In the genomic region with DNA sequence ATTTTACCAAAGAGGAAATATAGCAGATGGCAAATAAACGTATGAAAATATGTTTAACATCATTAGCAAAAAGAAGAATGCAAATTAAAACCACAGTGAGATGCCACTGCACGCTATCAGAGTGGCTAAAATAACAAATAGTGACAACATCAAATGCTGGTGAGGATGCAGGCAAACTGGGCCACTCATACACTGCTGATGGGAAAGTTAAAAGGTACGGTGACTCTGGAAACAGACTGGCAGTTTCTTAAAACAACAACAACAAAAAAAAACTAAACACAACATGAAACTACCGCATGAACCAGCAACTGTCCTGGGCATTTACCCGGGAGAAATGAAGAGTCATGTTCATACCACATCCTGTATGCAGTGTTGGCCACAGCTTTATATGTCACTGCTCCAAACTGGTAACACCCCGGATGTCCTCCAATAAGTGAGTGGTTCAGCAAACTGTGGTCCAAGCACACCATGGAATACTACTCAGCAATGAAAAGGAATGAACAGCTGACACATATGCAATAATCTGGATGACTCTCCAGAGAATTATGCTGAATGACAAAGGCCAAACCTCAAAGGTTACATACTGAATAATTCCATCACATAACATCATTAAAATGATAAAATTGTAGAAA, we compare ENCODE assay signal across 11 cellular contexts. TPM values are rescaled to one million over a fixed set of nuclear protein-coding genes. Genes with fewer than 3 reads are reported as not detected.
DNase-seq lines count a peak whose midpoint lies in the region; ATAC-seq, FAIRE-seq and TF ChIP-seq lines count a peak whose summit lies in the region.
"Had no signal": no experiment of that assay in that cellular context is flagged by ENCODE, and none has a peak within 500 bp of the region (broad histone marks: within the 10 kb centered on the region; RNA-seq: fewer than 3 reads in every experiment).

No MANE protein-coding gene starts in this region.

- H3K27me3 ChIP-seq in liver (ENCODE audit: control insufficient read depth in 4 of 4, insufficient read depth in 4 of 4, low read length in 3 of 4) (no peaks in the 10 kb centered on the region), HepG2 (ENCODE audit: control insufficient read depth in 1 of 2, insufficient read depth in 2 of 2, low read length in 2 of 2) (no peaks in the 10 kb centered on the region), ascending aorta (no peaks in the 10 kb centered on the region)

- no peak overlapping the region for H3K9ac ChIP-seq in liver (ENCODE audit: low read depth in 1 of 2, low read length in 2 of 2)
- H3K9ac ChIP-seq in HepG2 (ENCODE audit: insufficient read depth, low read depth, low read length) = no peak overlapping the region

- H3K9me3 ChIP-seq in liver (ENCODE audit: control insufficient read depth in 4 of 4, low read length in 3 of 4) (no peaks in the 10 kb centered on the region), HepG2 (ENCODE audit: low read length) (no peaks in the 10 kb centered on the region), ascending aorta (no peaks in the 10 kb centered on the region)

- no TSS peak for BruUV-seq in HepG2 (replicated peaks; lab: Mats Ljungman, UMichigan)

- WGBS in liver = 84% methylated on average over 6 of the region's 6 CpGs
- 98% methylated on average over 6 of the region's 6 CpGs for WGBS in HepG2 (ENCODE audit: low lambda C conversion rate)

- H4K20me1 ChIP-seq in HepG2 (ENCODE audit: insufficient read depth, low read length) = peaks cover 7% of the 10 kb centered on the region; the same call in 1 of the 2 replicates

- TF ChIP-seq POLR2A in HepG2 (IDR thresholded peaks at IDR 0.05; ENCODE audit: insufficient read depth in 1 of 2, low read depth in 2 of 2, low read length in 2 of 2) = no peak

- in situ Hi-C loops in HepG2 (cut with HindIII; ENCODE audit: extremely low pct_ligation_motif_present, low pct_unique_long_range_greater_than_20kb) = no loop called here

- TF ChIP-seq EP300 in HepG2 (IDR thresholded peaks at IDR 0.05; ENCODE audit: low read depth in 2 of 2, low read length in 2 of 2) = no peak
- no peak for TF ChIP-seq EP300 in HepG2 (CRISPR knock-in tag; IDR thresholded peaks at IDR 0.05; ENCODE audit: borderline replicate concordance)

- H3K4me1 ChIP-seq in liver (ENCODE audit: control insufficient read depth in 4 of 4, insufficient read depth in 4 of 4, low read length in 3 of 4) = peaks cover 4 to 26% (median 14%) of the 10 kb centered on the region in 4 donors
- peaks cover 37% of the 10 kb centered on the region for H3K4me1 ChIP-seq in HepG2 (ENCODE audit: insufficient read depth, low read length)
- peaks cover 5 to 9% of the 10 kb centered on the region in 2 donors for H3K4me1 ChIP-seq in ascending aorta

- H3K9me3 Mint-ChIP-seq in stimulated activated naive CD8-positive, alpha-beta T cell treated with anti-CD3 and anti-CD28 coated beads, Interleukin-15, Interleukin-2, amounts not matched to agents 100 ng/mL and 50 ng/mL, for 24 hours = no peaks in the 10 kb centered on the region

- ATAC-seq in HepG2 = no peak
- peak; percentile 52 for ATAC-seq in HG03354 (IDR thresholded peaks at IDR 0.05; ENCODE audit: poor library complexity, severe bottlenecking, unreplicated experiment)
- no peak for ATAC-seq in HG02870 (IDR thresholded peaks at IDR 0.05; ENCODE audit: unreplicated experiment)
- ATAC-seq in GM18511 (IDR thresholded peaks at IDR 0.05; ENCODE audit: unreplicated experiment) = no peak

- no peak for DNase-seq in HepG2 (ENCODE audit: low spot score)
- peak; percentile 30 for DNase-seq in activated gamma-delta T cell treated with anti-CD3 and anti-CD28 coated beads, Interleukin-2, amount 50 U/mL, for 16 hours (ENCODE audit: low read depth)
- no peak for DNase-seq in ascending aorta (ENCODE audit: low spot score in 2 of 2)
- DNase-seq: DMS53 had no signal

- H3K4me3 Mint-ChIP-seq in stimulated activated naive CD8-positive, alpha-beta T cell treated with anti-CD3 and anti-CD28 coated beads, Interleukin-15, Interleukin-2, amounts not matched to agents 100 ng/mL and 50 ng/mL, for 24 hours = peak overlapping the region; percentile 41

- H3K36me3 ChIP-seq in liver (ENCODE audit: control insufficient read depth in 4 of 4, insufficient read depth in 3 of 4, low read depth in 1 of 4, low read length in 3 of 4) (no peaks in the 10 kb centered on the region), HepG2 (replicated peaks in 1 of 2; ENCODE audit: control insufficient read depth in 1 of 2, insufficient read depth in 2 of 2, low read length in 2 of 2) (peaks cover 0 to 5% of the 10 kb centered on the region in 2 experiments; a peak in 3 of 5 replicates), ascending aorta (no peaks in the 10 kb centered on the region)

- H3K27me3 Mint-ChIP-seq in stimulated activated naive CD8-positive, alpha-beta T cell treated with anti-CD3 and anti-CD28 coated beads, Interleukin-15, Interleukin-2, amounts not matched to agents 100 ng/mL and 50 ng/mL, for 24 hours = no peaks in the 10 kb centered on the region

- no peak for FAIRE-seq in HepG2 (lab: Jason Lieb, UNC)

- POLR2A ChIA-PET in HepG2 (lab: Yijun Ruan, JAX) = no interaction called here

- no peak overlapping the region for H2AFZ ChIP-seq in HepG2 (ENCODE audit: low read length)

- intact Hi-C loops in HepG2 (cut with micrococcal nuclease; ENCODE audit: unreplicated experiment) = loop anchor here (10.0 kb wide), 1 partner anchor 45 kb away; a partner anchor contains a TSS
- intact Hi-C loops in ascending aorta (cut with DNase I) = no loop called here

- H3K27ac ChIP-seq in liver (ENCODE audit: low read depth in 1 of 2, low read length in 2 of 2) (peak overlapping the region; percentile 2 to 18), HepG2 (ENCODE audit: extremely low read length, insufficient read depth, low read length) (no peak overlapping the region), ascending aorta (no peak overlapping the region)

- CTCF ChIA-PET in HepG2 (lab: Yijun Ruan, JAX; ENCODE audit: low intra/inter-chr PET ratio, low total read pairs) = no interaction called here

- peaks cover 60% of the 10 kb centered on the region for H3K4me1 Mint-ChIP-seq in stimulated activated naive CD8-positive, alpha-beta T cell treated with anti-CD3 and anti-CD28 coated beads, Interleukin-15, Interleukin-2, amounts not matched to agents 100 ng/mL and 50 ng/mL, for 24 hours (ENCODE audit: low read depth)

- H3K4me2 ChIP-seq in HepG2 (ENCODE audit: low read depth, low read length) = no peak overlapping the region

- TF ChIP-seq RAD21 in liver (IDR thresholded peaks at IDR 0.05) (no peak), HepG2 (CRISPR knock-in tag; IDR thresholded peaks at IDR 0.05) (no peak)

- H3K27ac Mint-ChIP-seq in stimulated activated naive CD8-positive, alpha-beta T cell treated with anti-CD3 and anti-CD28 coated beads, Interleukin-15, Interleukin-2, amounts not matched to agents 100 ng/mL and 50 ng/mL, for 24 hours = peak overlapping the region; percentile 89

- TF ChIP-seq CTCF in liver (IDR thresholded peaks at IDR 0.05; ENCODE audit: low read depth, low read length, missing input control) = no peak
- TF ChIP-seq CTCF in HepG2 (CRISPR knock-in tag; IDR thresholded peaks at IDR 0.05) = no peak
- no peak for TF ChIP-seq CTCF in ascending aorta (IDR thresholded peaks at IDR 0.05)

- no peak overlapping the region for H3K4me3 ChIP-seq in liver (ENCODE audit: low read depth in 1 of 3, low read length in 3 of 3)
- H3K4me3 ChIP-seq in HepG2 (replicated peaks in 1 of 3; ENCODE audit: insufficient read depth in 1 of 3, low read depth in 2 of 3, low read length in 3 of 3) = no peak overlapping the region
- no peak overlapping the region for H3K4me3 ChIP-seq in ascending aorta

- peaks cover 16% of the 10 kb centered on the region for H3K36me3 Mint-ChIP-seq in stimulated activated naive CD8-positive, alpha-beta T cell treated with anti-CD3 and anti-CD28 coated beads, Interleukin-15, Interleukin-2, amounts not matched to agents 100 ng/mL and 50 ng/mL, for 24 hours (ENCODE audit: low read depth)

- H3K79me2 ChIP-seq in HepG2 (ENCODE audit: insufficient read depth, low read length) = peaks cover 83% of the 10 kb centered on the region

RNA-seq across cellular contexts. Expression of a gene that starts 22.3 kb away (rescaled TPM):
- total RNA-seq in liver = 10 to 100 TPM in 1 of 2 donors, 1 to 10 TPM in 1; 8.4 to 14.0 TPM
- 10 to 100 TPM in 1 of 2 donors, 1 to 10 TPM in 1; 5.3 to 10.2 TPM for polyA plus RNA-seq in liver
- total RNA-seq in HepG2 (2016; rRNA removed; fragmentation: Illumina TruSeq; extraction: Trizol) = 7.0 and 8.6 TPM in 2 replicates
- total RNA-seq in HepG2 (2016; cell fraction: cytosol; rRNA removed; fragmentation: Illumina TruSeq; extraction: Trizol; ENCODE audit: low read depth) = 3.7 and 4.1 TPM in 2 replicates
- 8.4 and 8.7 TPM in 2 replicates for total RNA-seq in HepG2 (2016; cell fraction: insoluble cytoplasmic fraction; rRNA removed; fragmentation: Illumina TruSeq; extraction: Trizol)
- 5.5 and 7.2 TPM in 2 replicates for total RNA-seq in HepG2 (2016; cell fraction: membrane; rRNA removed; fragmentation: Illumina TruSeq; extraction: Trizol)
- total RNA-seq in HepG2 (2016; cell fraction: nucleus; rRNA removed; fragmentation: Illumina TruSeq; extraction: Trizol) = 16.1 and 18.4 TPM in 2 replicates
- 14.0 and 16.5 TPM in 2 replicates for polyA plus RNA-seq in HepG2 (2011; rRNA removed)
- polyA plus RNA-seq in HepG2 (2011; cell fraction: cytosol; rRNA removed) = 8.2 and 8.5 TPM in 2 replicates
- 28.2 and 31.7 TPM in 2 replicates for polyA plus RNA-seq in HepG2 (2011; cell fraction: nucleus; rRNA removed)
- 23.7 and 24.6 TPM in 2 replicates for polyA plus RNA-seq in HepG2 (2012)
- 2.8 TPM in 2 replicates for polyA plus RNA-seq in HepG2 (2016; cell fraction: cytosol; fragmentation: Illumina TruSeq; extraction: Trizol; ENCODE audit: low read depth)
- polyA plus RNA-seq in HepG2 (2016; cell fraction: insoluble cytoplasmic fraction; fragmentation: Illumina TruSeq; extraction: Trizol; ENCODE audit: low read depth) = 18.3 and 21.1 TPM in 2 replicates
- polyA plus RNA-seq in HepG2 (2016; cell fraction: membrane; fragmentation: Illumina TruSeq; extraction: Trizol; ENCODE audit: low read depth) = 3.9 and 5.1 TPM in 2 replicates
- 25.3 and 31.3 TPM in 2 replicates for polyA plus RNA-seq in HepG2 (2016; cell fraction: nucleus; fragmentation: Illumina TruSeq; extraction: Trizol; ENCODE audit: insufficient read depth, low read depth)
- polyA minus RNA-seq in HepG2 (2011; rRNA and poly(A)+ RNA removed; ENCODE audit: low replicate concordance) = 22.5 and 23.7 TPM in 2 replicates
- polyA minus RNA-seq in HepG2 (2011; cell fraction: cytosol; rRNA and poly(A)+ RNA removed) = 13.0 and 19.8 TPM in 2 replicates
- polyA minus RNA-seq in HepG2 (2011; cell fraction: nucleus; rRNA and poly(A)+ RNA removed) = 31.8 and 42.8 TPM in 2 replicates
- 52.4 TPM for total RNA-seq in ascending aorta

RNA-seq across cellular contexts. Expression of a gene that starts 46.5 kb away (rescaled TPM):
- total RNA-seq in liver (under 1 TPM in 1 of 2 donors, not detected in 1; 0.08 TPM), HepG2 (2016; rRNA removed; fragmentation: Illumina TruSeq; extraction: Trizol) (not detected in 2 replicates), ascending aorta (not detected)
- polyA plus RNA-seq in liver (under 1 TPM in 1 of 2 donors, not detected in 1; 0.05 TPM), HepG2 (2011; rRNA removed) (not detected in 2 replicates)
- not detected in 2 replicates for total RNA-seq in HepG2 (2016; cell fraction: cytosol; rRNA removed; fragmentation: Illumina TruSeq; extraction: Trizol; ENCODE audit: low read depth)
- not detected in 2 replicates for total RNA-seq in HepG2 (2016; cell fraction: insoluble cytoplasmic fraction; rRNA removed; fragmentation: Illumina TruSeq; extraction: Trizol)
- not detected in 2 replicates for total RNA-seq in HepG2 (2016; cell fraction: membrane; rRNA removed; fragmentation: Illumina TruSeq; extraction: Trizol)
- total RNA-seq in HepG2 (2016; cell fraction: nucleus; rRNA removed; fragmentation: Illumina TruSeq; extraction: Trizol) = not detected in 2 replicates
- not detected in 2 replicates for polyA plus RNA-seq in HepG2 (2011; cell fraction: cytosol; rRNA removed)
- not detected in 2 replicates for polyA plus RNA-seq in HepG2 (2011; cell fraction: nucleus; rRNA removed)
- 0.16 TPM in 1 of 2 replicates, not detected in the other for polyA plus RNA-seq in HepG2 (2012)
- not detected in 2 replicates for polyA plus RNA-seq in HepG2 (2016; cell fraction: cytosol; fragmentation: Illumina TruSeq; extraction: Trizol; ENCODE audit: low read depth)
- polyA plus RNA-seq in HepG2 (2016; cell fraction: insoluble cytoplasmic fraction; fragmentation: Illumina TruSeq; extraction: Trizol; ENCODE audit: low read depth) = not detected in 2 replicates
- polyA plus RNA-seq in HepG2 (2016; cell fraction: membrane; fragmentation: Illumina TruSeq; extraction: Trizol; ENCODE audit: low read depth) = not detected in 2 replicates
- not detected in 2 replicates for polyA plus RNA-seq in HepG2 (2016; cell fraction: nucleus; fragmentation: Illumina TruSeq; extraction: Trizol; ENCODE audit: insufficient read depth, low read depth)
- polyA minus RNA-seq in HepG2 (2011; rRNA and poly(A)+ RNA removed; ENCODE audit: low replicate concordance) = not detected in 2 replicates
- not detected in 2 replicates for polyA minus RNA-seq in HepG2 (2011; cell fraction: cytosol; rRNA and poly(A)+ RNA removed)
- polyA minus RNA-seq in HepG2 (2011; cell fraction: nucleus; rRNA and poly(A)+ RNA removed) = not detected in 2 replicates
- total RNA-seq: mononuclear cell, subcutaneous adipose tissue had no signal

RNA-seq across cellular contexts. Expression of a gene that starts 46.7 kb away (rescaled TPM):
- total RNA-seq in liver (1 to 10 TPM in 1 of 2 donors, under 1 TPM in 1; 0.89 to 3.0 TPM), HepG2 (2016; rRNA removed; fragmentation: Illumina TruSeq; extraction: Trizol) (3.6 and 4.3 TPM in 2 replicates), ascending aorta (5.1 TPM)
- polyA plus RNA-seq in liver (1 to 10 TPM in 1 of 2 donors, under 1 TPM in 1; 0.94 to 1.7 TPM), HepG2 (2011; rRNA removed) (3.2 and 4.1 TPM in 2 replicates)
- 2.6 and 3.0 TPM in 2 replicates for total RNA-seq in HepG2 (2016; cell fraction: cytosol; rRNA removed; fragmentation: Illumina TruSeq; extraction: Trizol; ENCODE audit: low read depth)
- total RNA-seq in HepG2 (2016; cell fraction: insoluble cytoplasmic fraction; rRNA removed; fragmentation: Illumina TruSeq; extraction: Trizol) = 2.7 and 3.1 TPM in 2 replicates
- 1.9 and 2.2 TPM in 2 replicates for total RNA-seq in HepG2 (2016; cell fraction: membrane; rRNA removed; fragmentation: Illumina TruSeq; extraction: Trizol)
- total RNA-seq in HepG2 (2016; cell fraction: nucleus; rRNA removed; fragmentation: Illumina TruSeq; extraction: Trizol) = 4.6 and 4.8 TPM in 2 replicates
- polyA plus RNA-seq in HepG2 (2011; cell fraction: cytosol; rRNA removed) = 3.3 and 3.5 TPM in 2 replicates
- 10.6 and 11.2 TPM in 2 replicates for polyA plus RNA-seq in HepG2 (2011; cell fraction: nucleus; rRNA removed)
- 3.4 and 5.4 TPM in 2 replicates for polyA plus RNA-seq in HepG2 (2012)
- 0.60 and 0.90 TPM in 2 replicates for polyA plus RNA-seq in HepG2 (2016; cell fraction: cytosol; fragmentation: Illumina TruSeq; extraction: Trizol; ENCODE audit: low read depth)
- polyA plus RNA-seq in HepG2 (2016; cell fraction: insoluble cytoplasmic fraction; fragmentation: Illumina TruSeq; extraction: Trizol; ENCODE audit: low read depth) = 3.6 and 4.3 TPM in 2 replicates
- polyA plus RNA-seq in HepG2 (2016; cell fraction: membrane; fragmentation: Illumina TruSeq; extraction: Trizol; ENCODE audit: low read depth) = 1.5 TPM in 2 replicates
- polyA plus RNA-seq in HepG2 (2016; cell fraction: nucleus; fragmentation: Illumina TruSeq; extraction: Trizol; ENCODE audit: insufficient read depth, low read depth) = 10.2 and 12.1 TPM in 2 replicates
- polyA minus RNA-seq in HepG2 (2011; rRNA and poly(A)+ RNA removed; ENCODE audit: low replicate concordance) = 2.9 and 3.4 TPM in 2 replicates
- 2.4 and 4.4 TPM in 2 replicates for polyA minus RNA-seq in HepG2 (2011; cell fraction: cytosol; rRNA and poly(A)+ RNA removed)
- 6.7 and 8.1 TPM in 2 replicates for polyA minus RNA-seq in HepG2 (2011; cell fraction: nucleus; rRNA and poly(A)+ RNA removed)

Comparison
In these comparisons a context has a peak if more than half of its experiments do, and no peak if none do; other contexts are left out.
1. H3K27ac ChIP-seq: peak in liver (2 of 2); none in HepG2 (single experiment) and ascending aorta (0 of 2).